ENCODE assay signal across 30 cellular contexts in the genomic region with DNA sequence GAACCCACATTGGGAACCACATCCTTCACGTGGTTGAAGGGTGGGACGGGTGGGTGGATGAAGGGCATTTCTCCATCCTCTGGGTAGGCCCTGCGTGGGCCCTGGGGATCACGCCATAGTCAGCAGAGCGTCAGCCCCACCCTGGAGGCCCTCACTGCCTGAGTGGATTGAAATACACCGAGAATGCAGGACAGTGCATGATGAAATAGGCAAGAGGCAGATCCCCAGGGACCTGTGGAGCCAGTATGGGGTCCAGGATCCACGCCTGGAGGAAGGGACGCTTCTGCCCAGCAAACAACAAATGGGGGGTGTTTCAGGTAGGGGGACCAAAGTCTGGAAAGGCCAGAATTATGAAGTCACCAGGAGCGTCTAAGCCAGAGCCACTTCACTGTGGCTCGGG.
"Had no signal": no experiment of that assay in that cellular context is flagged by ENCODE, and none has a peak within 500 bp of the region (broad histone marks: within the 10 kb centered on the region; RNA-seq: fewer than 3 reads in every experiment).

No MANE protein-coding gene starts in this region.

- DNase-seq: activated CD4-positive, alpha-beta T cell treated with anti-CD3 and anti-CD28 coated beads for 48 hours; activated CD4-positive, alpha-beta T cell treated with anti-CD3 and anti-CD28 coated beads, Interleukin-2, amount 50 U/mL, for 4 hours; activated CD4-positive, CD25-positive, alpha-beta regulatory T cell treated with anti-CD3 and anti-CD28 coated beads, Interleukin-2, amount 50 U/mL, for 72 hours; activated CD8-positive, alpha-beta memory T cell treated with anti-CD3 and anti-CD28 coated beads, Interleukin-2, amount 50 U/mL, for 48 hours; activated CD8-positive, alpha-beta T cell treated with anti-CD3 and anti-CD28 coated beads, Interleukin-2, amount 10 ng/mL, durations not matched to agents 7 days and 5 days; activated effector memory CD4-positive, alpha-beta T cell treated with Interleukin-2 at 50 U/mL for 16 hours; activated naive CD4-positive, alpha-beta T cell treated with Interleukin-2 at 50 U/mL for 16 hours; activated naive CD8-positive, alpha-beta T cell treated with anti-CD3 and anti-CD28 coated beads, Interleukin-2, amount 50 U/mL, for 24 hours; activated T-cell treated with anti-CD3 and anti-CD28 coated beads, Interleukin-2, amount 50 U/mL, for 1 hour; amniotic stem cell; brain microvascular endothelial cell; caudate nucleus; MG63; MV-4-11; NCI-H1105 treated with DMSO at 0.1 percent for 48 hours; NCI-H146; NCI-H187 treated with DMSO at 0.1 percent for 48 hours; NCI-H2081 treated with DMSO at 0.1 percent for 48 hours; NCI-H446; NCI-H524; Peyer's patch; SIG-M5; T-cell; T-helper 2 cell; T1000; WERI-Rb-1 had no signal

- H3K27ac ChIP-seq: brain microvascular endothelial cell, KMS-11, Peyer's patch, SK-N-MC, WERI-Rb-1 had no signal

- H3K27me3 ChIP-seq: brain microvascular endothelial cell, MG63, Peyer's patch had no signal

- H3K9ac ChIP-seq: KMS-11 had no signal

- H3K36me3 ChIP-seq: MG63 had no signal

- ATAC-seq: activated CD8-positive, alpha-beta T cell treated with anti-CD3 and anti-CD28 coated beads, Interleukin-2, amount 10 ng/mL, durations not matched to agents 7 days and 5 days; activated naive CD4-positive, alpha-beta T cell treated with anti-CD3 and anti-CD28 coated beads, Interleukin-2, amount 50 U/mL, for 72 hours; activated naive CD8-positive, alpha-beta T cell treated with anti-CD3 and anti-CD28 coated beads, Interleukin-2, amount 50 U/mL, for 24 hours; T-cell had no signal

- H3K9me3 ChIP-seq: MG63, Peyer's patch had no signal

- H3K4me2 ChIP-seq: KMS-11 had no signal

- H3K4me1 ChIP-seq: Peyer's patch had no signal

- H3K4me3 ChIP-seq: MG63, Peyer's patch, SK-N-MC had no signal

- FAIRE-seq: TTC549 had no signal
